ENCODE assay signal across 8 cellular contexts in the genomic region with DNA sequence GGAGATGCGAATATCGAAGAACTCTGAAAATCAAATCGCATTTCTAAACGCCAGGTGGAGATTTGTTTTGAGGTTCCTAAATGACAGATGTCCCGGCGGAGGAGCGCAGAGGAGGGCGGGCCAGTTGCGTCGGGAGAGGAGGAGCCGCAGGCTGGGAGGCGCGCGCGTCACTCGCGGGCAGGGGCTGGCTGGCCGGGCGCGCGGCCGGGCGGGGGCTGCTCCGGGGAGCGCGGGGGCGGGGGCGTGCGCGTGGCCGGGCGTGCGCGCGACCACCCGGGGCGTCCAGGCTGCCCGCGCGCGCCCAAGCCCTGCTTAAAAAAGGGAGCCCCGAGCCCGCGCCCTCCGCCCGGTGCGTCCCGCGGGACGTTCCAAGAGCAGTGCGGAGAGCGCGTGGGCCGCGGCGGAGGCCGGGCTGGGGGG. TPM values are rescaled to one million over a fixed set of nuclear protein-coding genes. Genes with fewer than 3 reads are reported as not detected.
DNase-seq lines count a peak whose midpoint lies in the region; ATAC-seq, FAIRE-seq and TF ChIP-seq lines count a peak whose summit lies in the region.

No MANE protein-coding gene starts in this region.

- H3K27me3 ChIP-seq in A673 (replicated peaks; ENCODE audit: insufficient read depth, low read depth, low read length, poor library complexity) = no peaks in the 10 kb centered on the region
- no peaks in the 10 kb centered on the region for H3K27me3 ChIP-seq in keratinocyte (ENCODE audit: control insufficient read depth, extremely low read depth, insufficient read depth, low read length)

- H3K9me3 ChIP-seq in A673 (ENCODE audit: low read depth, low read length, poor library complexity, severe bottlenecking) (no peaks in the 10 kb centered on the region), keratinocyte (ENCODE audit: control insufficient read depth, low read depth, low read length) (no peaks in the 10 kb centered on the region)

- DNase-seq in A673 (ENCODE audit: low spot score) (peak; percentile 96), NCI-H2227 treated with DMSO at 0.1 percent for 48 hours (lab: John Stamatoyannopoulos, UW) (peak; percentile 80), keratinocyte (ENCODE audit: low read depth, low spot score) (no peak)
- peak; percentile 23 for DNase-seq in activated CD4-positive, CD25-positive, alpha-beta regulatory T cell treated with anti-CD3 and anti-CD28 coated beads, Interleukin-2, amount 50 U/mL, for 16 hours (ENCODE audit: low read depth, low spot score)
- DNase-seq in central memory CD4-positive, alpha-beta T cell = peak; percentile 68
- peak; percentile 43 to 67 for DNase-seq in stimulated activated CD4-positive, alpha-beta T cell treated with anti-CD3 and anti-CD28 coated beads, Interleukin-15, amount 100 ng/mL, for 1 hour (ENCODE audit: low read depth in 1 of 2, low spot score in 1 of 2)

- ATAC-seq in GM18861 (IDR thresholded peaks at IDR 0.05; ENCODE audit: unreplicated experiment) (peak; percentile 52), HG03095 (IDR thresholded peaks at IDR 0.05; ENCODE audit: unreplicated experiment) (peak; percentile 69)

- dilution Hi-C loops in keratinocyte (cut with MboI; ENCODE audit: extremely low pct_ligation_motif_present, low sequenced_read_pairs) = no loop called here

- peaks cover 32% of the 10 kb centered on the region for H3K4me1 ChIP-seq in A673 (ENCODE audit: insufficient read depth, low read length, poor library complexity, severe bottlenecking)
- H3K4me1 ChIP-seq in keratinocyte (ENCODE audit: control insufficient read depth, extremely low read depth, insufficient read depth, low read length) = peaks cover 14% of the 10 kb centered on the region

- peak overlapping the region; percentile 76 for H3K4me3 ChIP-seq in A673 (ENCODE audit: low read depth, low read length, poor library complexity, severe bottlenecking)
- H3K4me3 ChIP-seq in keratinocyte (ENCODE audit: control insufficient read depth in 2 of 3, extremely low read depth in 1 of 3, insufficient read depth in 2 of 3, low read depth in 1 of 3, low read length in 3 of 3) = peak overlapping the region; percentile 46 to 68 (median 62)

- H4K20me1 ChIP-seq in keratinocyte (ENCODE audit: control insufficient read depth, extremely low read depth, insufficient read depth, low read length) = no peaks in the 10 kb centered on the region

- no peak for FAIRE-seq in keratinocyte (lab: Jason Lieb, UNC)

- no peaks in the 10 kb centered on the region for H3K79me2 ChIP-seq in keratinocyte (ENCODE audit: control insufficient read depth, insufficient read depth, low read length)

- peak overlapping the region; percentile 87 for H3K4me2 ChIP-seq in keratinocyte (ENCODE audit: control insufficient read depth, extremely low read depth, insufficient read depth, low read depth, low read length)

- H3K36me3 ChIP-seq in A673 (ENCODE audit: insufficient read depth, low read length, poor library complexity, severe bottlenecking) = no peaks in the 10 kb centered on the region
- no peaks in the 10 kb centered on the region for H3K36me3 ChIP-seq in keratinocyte (ENCODE audit: control insufficient read depth in 2 of 2, extremely low read depth in 1 of 2, insufficient read depth in 2 of 2, low read length in 2 of 2)

- no peak for TF ChIP-seq CTCF in A673 (conservative IDR thresholded peaks at IDR 0.05; ENCODE audit: low read depth, low read length)
- TF ChIP-seq CTCF in keratinocyte (optimal IDR thresholded peaks at IDR 0.05 in 1 of 3, IDR thresholded peaks at IDR 0.05 in 1 of 3, conservative IDR thresholded peaks at IDR 0.05 in 1 of 3; ENCODE audit: extremely low read depth in 1 of 3, insufficient read depth in 2 of 3, low read length in 3 of 3) = no peak

- H3K9ac ChIP-seq in keratinocyte (ENCODE audit: control insufficient read depth, extremely low read depth, insufficient read depth, low read length) = peak overlapping the region; percentile 72

- BruUV-seq in A673 (replicated peaks; lab: Mats Ljungman, UMichigan) = no TSS peak

- H3K27ac ChIP-seq in A673 (ENCODE audit: low read depth, low read length, poor library complexity, severe bottlenecking) (peak overlapping the region; percentile 95), keratinocyte (ENCODE audit: control insufficient read depth, insufficient read depth, low read length) (peak overlapping the region; percentile 64)

- intact Hi-C loops in A673 (cut with micrococcal nuclease; ENCODE audit: unreplicated experiment) = loop anchor here (2.0 kb wide), 1 partner anchor 47 kb away; a partner anchor contains a TSS

- CTCF ChIA-PET in A673 (lab: Charles Lee) = interaction anchor here (0.7 to 1.0 kb wide), 2 partner anchors 14 to 45 kb away, joined by 3 to 6 read pairs; no protein-coding TSS in a partner anchor

- H2AFZ ChIP-seq in keratinocyte (ENCODE audit: control insufficient read depth, low read length) = peak overlapping the region; percentile 98

- H3K9me1 ChIP-seq in keratinocyte (ENCODE audit: control insufficient read depth, extremely low read depth, insufficient read depth, low read length) = no peaks in the 10 kb centered on the region

- POLR2A ChIA-PET in A673 (lab: Charles Lee; ENCODE audit: low non-redundant PET) = no interaction called here

RNA-seq across cellular contexts. Expression of a gene that starts 47.3 kb away (rescaled TPM):
- 638 and 640 TPM in 2 replicates for total RNA-seq in A673 (2021)
- 221 to 358 TPM (median 291 TPM) in 3 replicates for polyA plus RNA-seq in keratinocyte
- 440 TPM for polyA plus RNA-seq in keratinocyte (2011; ENCODE audit: low read depth)
- polyA plus RNA-seq in keratinocyte (2011; cell fraction: cytosol; rRNA removed) = 184 and 205 TPM in 2 replicates
- polyA plus RNA-seq in keratinocyte (2011; cell fraction: nucleus; rRNA removed) = 69.2 and 73.1 TPM in 2 replicates
- 263 and 302 TPM in 2 replicates for polyA plus RNA-seq in keratinocyte (2012; ENCODE audit: low replicate concordance)
- 12.8 to 75.3 TPM (median 47.7 TPM) in 3 replicates for polyA minus RNA-seq in keratinocyte
- polyA minus RNA-seq in keratinocyte (2011; cell fraction: cytosol; rRNA and poly(A)+ RNA removed) = 99.0 TPM
- polyA minus RNA-seq in keratinocyte (2011; cell fraction: nucleus; rRNA and poly(A)+ RNA removed) = 17.0 and 21.1 TPM in 2 replicates
